Comparison of ENCODE assay signal across 20 cellular contexts in genomic region chr7:47689558-47689957, GRCh38.
A peak's percentile ranks its signal among the peaks of the same experiment; 100 is the strongest.
DNase-seq lines count a peak whose midpoint lies in the region; ATAC-seq, FAIRE-seq and TF ChIP-seq lines count a peak whose summit lies in the region.
"Had no signal": no experiment of that assay in that cellular context is flagged by ENCODE, and none has a peak within 500 bp of the region (broad histone marks: within the 10 kb centered on the region; RNA-seq: fewer than 3 reads in every experiment).

No MANE protein-coding gene starts in this region.

- TF ChIP-seq EP300 in K562 (IDR thresholded peaks at IDR 0.05; ENCODE audit: low read length): no peak

- FAIRE-seq in K562 (lab: Jason Lieb, UNC): no peak
- FAIRE-seq: GM18507 had no signal

- no peak overlapping the region for H3K9ac ChIP-seq in BLaER1 treated with 17β-estradiol and CSF1 and Interleukin-3, amounts not matched to agents 10 nM and 100 nM
- H3K9ac ChIP-seq in K562 (ENCODE audit: insufficient read depth in 1 of 2, low read depth in 2 of 2, low read length in 2 of 2) (no peak overlapping the region), endodermal cell (ENCODE audit: extremely low read depth, low read length, poor library complexity, severe bottlenecking) (no peak overlapping the region)

- H3K4me3 ChIP-seq in BLaER1 treated with 17β-estradiol and CSF1 and Interleukin-3, amounts not matched to agents 10 nM and 100 nM: no peak overlapping the region
- H3K4me3 ChIP-seq in K562 (no peak overlapping the region), right lobe of liver (no peak overlapping the region), testis (no peak overlapping the region), endodermal cell (ENCODE audit: low read length) (no peak overlapping the region)

- no peak overlapping the region for H3K27ac ChIP-seq in BLaER1 treated with 17β-estradiol and CSF1 and Interleukin-3, amounts not matched to agents 10 nM and 100 nM
- no peak overlapping the region for H3K27ac ChIP-seq in K562 (ENCODE audit: extremely low read depth, low read depth, low read length)
- H3K27ac ChIP-seq in right lobe of liver: no peak overlapping the region
- no peak overlapping the region for H3K27ac ChIP-seq in testis
- H3K27ac ChIP-seq in endodermal cell (ENCODE audit: low read depth, low read length): no peak overlapping the region
- H3K27ac ChIP-seq: C4-2B had no signal

- DNase-seq in K562 (ENCODE audit: extremely low read depth in 1 of 4, low spot score in 3 of 4): no peak
- peak in 1 of 3 donors; percentile 35 for DNase-seq in right lobe of liver
- peak; percentile 42 for DNase-seq in testis
- DNase-seq in activated CD4-positive, alpha-beta memory T cell treated with anti-CD3 and anti-CD28 coated beads, Interleukin-2, amount 10 ng/mL, durations not matched to agents 7 days and 5 days: no peak
- no peak for DNase-seq in endodermal cell
- DNase-seq in NCI-H2107 (lab: John Stamatoyannopoulos, UW): no peak
- DNase-seq: 8988T, GDM1, GOT3, Kasumi-1, NCI-H1694, NCI-H2081, NCI-H446, NCI-H526, OCI-M1, Right ventricle myocardium superior had no signal

- no peaks in the 10 kb centered on the region for H3K9me3 ChIP-seq in BLaER1 treated with 17β-estradiol and CSF1 and Interleukin-3, amounts not matched to agents 10 nM and 100 nM (replicated peaks in 1 of 11)
- no peaks in the 10 kb centered on the region for H3K9me3 ChIP-seq in K562 (replicated peaks; ENCODE audit: control insufficient read depth, insufficient read depth, low read depth, low read length)
- no peaks in the 10 kb centered on the region for H3K9me3 ChIP-seq in right lobe of liver
- no peaks in the 10 kb centered on the region for H3K9me3 ChIP-seq in testis
- H3K9me3 ChIP-seq in endodermal cell (ENCODE audit: control insufficient read depth, low read length): no peaks in the 10 kb centered on the region

- intact Hi-C loops in K562 (cut with micrococcal nuclease) (no loop called here), right lobe of liver (cut with DNase I) (no loop called here), testis (cut with DNase I; ENCODE audit: low total_unique reads) (no loop called here)

- H3K27me3 ChIP-seq in BLaER1 treated with 17β-estradiol and CSF1 and Interleukin-3, amounts not matched to agents 10 nM and 100 nM: no peaks in the 10 kb centered on the region
- peaks cover 0 to 4% of the 10 kb centered on the region in 2 experiments; a peak in 1 of 5 replicates for H3K27me3 ChIP-seq in K562 (ENCODE audit: control insufficient read depth in 2 of 2, insufficient read depth in 2 of 2, low read length in 2 of 2)
- H3K27me3 ChIP-seq in right lobe of liver: no peaks in the 10 kb centered on the region
- no peaks in the 10 kb centered on the region for H3K27me3 ChIP-seq in testis
- no peaks in the 10 kb centered on the region for H3K27me3 ChIP-seq in endodermal cell (ENCODE audit: control insufficient read depth, insufficient read depth, low read length, poor library complexity, severe bottlenecking)

- no peaks in the 10 kb centered on the region for H3K36me3 ChIP-seq in BLaER1 treated with 17β-estradiol and CSF1 and Interleukin-3, amounts not matched to agents 10 nM and 100 nM
- H3K36me3 ChIP-seq in K562 (ENCODE audit: control insufficient read depth, insufficient read depth, low read length) (no peaks in the 10 kb centered on the region), right lobe of liver (no peaks in the 10 kb centered on the region), testis (ENCODE audit: low read depth, missing control alignments) (no peaks in the 10 kb centered on the region), endodermal cell (ENCODE audit: control insufficient read depth, insufficient read depth, low read length) (no peaks in the 10 kb centered on the region)

- H3K4me2 ChIP-seq in BLaER1 treated with 17β-estradiol and CSF1 and Interleukin-3, amounts not matched to agents 10 nM and 100 nM: peak overlapping the region in 8 of 11 experiments; percentile 9 to 64 (median 48); a peak in 14 of 22 replicates
- no peak overlapping the region for H3K4me2 ChIP-seq in K562 (ENCODE audit: insufficient read depth, low read length)

- H3K36me3 Mint-ChIP-seq in activated CD4-positive, alpha-beta memory T cell treated with anti-CD3 and anti-CD28 coated beads, Interleukin-2, amount 10 ng/mL, durations not matched to agents 7 days and 5 days (ENCODE audit: low read depth): no peaks in the 10 kb centered on the region
- H3K36me3 Mint-ChIP-seq in endodermal cell (ENCODE audit: low read depth): no peaks in the 10 kb centered on the region

- no TSS peak for BruUV-seq in K562 (replicated peaks; lab: Mats Ljungman, UMichigan)

- no peak for TF ChIP-seq POLR2A in K562 (conservative IDR thresholded peaks at IDR 0.05)
- TF ChIP-seq POLR2A in right lobe of liver (IDR thresholded peaks at IDR 0.05): no peak
- no peak for TF ChIP-seq POLR2A in testis (IDR thresholded peaks at IDR 0.05)

- no peak overlapping the region for H3K4me3 Mint-ChIP-seq in activated CD4-positive, alpha-beta memory T cell treated with anti-CD3 and anti-CD28 coated beads, Interleukin-2, amount 10 ng/mL, durations not matched to agents 7 days and 5 days
- H3K4me3 Mint-ChIP-seq in endodermal cell: no peak overlapping the region

- no peak for TF ChIP-seq RAD21 in K562 (CRISPR knock-in tag; conservative IDR thresholded peaks at IDR 0.05 in 1 of 2, IDR thresholded peaks at IDR 0.05 in 1 of 2)

- WGBS in K562 (ENCODE audit: insufficient coverage, low coverage, missing lambda C conversion rate): 8% methylated on average over 4 of the region's 4 CpGs
- 25% methylated on average over 4 of the region's 4 CpGs for WGBS in right lobe of liver (ENCODE audit: insufficient coverage, low coverage, low lambda C conversion rate, missing lambda C conversion rate)
- WGBS in testis, 2 donors: 35 to 49% methylated on average over 4 of the region's 4 CpGs
- 82 to 88% methylated on average over 4 of the region's 4 CpGs for WGBS in endodermal cell (ENCODE audit: insufficient coverage in 1 of 2, insufficient read length in 1 of 2), 2 experiments

- in situ Hi-C loops in K562 (cut with MboI): no loop called here

- H2AFZ ChIP-seq in K562 (ENCODE audit: low read depth, low read length): peak overlapping the region; percentile 56; the same call in 1 of the 2 replicates

- CTCF ChIA-PET in K562 (lab: Yijun Ruan, JAX; ENCODE audit: low intra/inter-chr PET ratio): no interaction called here
- CTCF ChIA-PET in activated CD4-positive, alpha-beta memory T cell treated with anti-CD3 and anti-CD28 coated beads, Interleukin-2, amount 10 ng/mL, durations not matched to agents 7 days and 5 days (lab: Charles Lee): no interaction called here

- no peaks in the 10 kb centered on the region for H3K27me3 Mint-ChIP-seq in activated CD4-positive, alpha-beta memory T cell treated with anti-CD3 and anti-CD28 coated beads, Interleukin-2, amount 10 ng/mL, durations not matched to agents 7 days and 5 days
- peaks cover 2% of the 10 kb centered on the region for H3K27me3 Mint-ChIP-seq in endodermal cell (ENCODE audit: insufficient read depth)

- H4K20me1 ChIP-seq in BLaER1 treated with 17β-estradiol and CSF1 and Interleukin-3, amounts not matched to agents 10 nM and 100 nM: no peaks in the 10 kb centered on the region
- H4K20me1 ChIP-seq in K562 (replicated peaks; ENCODE audit: control insufficient read depth, insufficient read depth, low read length): no peaks in the 10 kb centered on the region

- H3K9me1 ChIP-seq in K562 (ENCODE audit: control insufficient read depth, insufficient read depth, low read length): no peaks in the 10 kb centered on the region

- ATAC-seq in K562: no peak
- ATAC-seq in right lobe of liver: peak; percentile 65 to 88 (median 72)
- ATAC-seq: HCT116 had no signal

- no peaks in the 10 kb centered on the region for H3K79me2 ChIP-seq in K562 (ENCODE audit: control insufficient read depth, insufficient read depth, low read length)

- H3K4me1 Mint-ChIP-seq in activated CD4-positive, alpha-beta memory T cell treated with anti-CD3 and anti-CD28 coated beads, Interleukin-2, amount 10 ng/mL, durations not matched to agents 7 days and 5 days: no peaks in the 10 kb centered on the region
- H3K4me1 Mint-ChIP-seq in endodermal cell: no peaks in the 10 kb centered on the region

- peaks cover 0 to 15% (median 8%) of the 10 kb centered on the region in 10 experiments; a peak in 15 of 20 replicates for H3K4me1 ChIP-seq in BLaER1 treated with 17β-estradiol and CSF1 and Interleukin-3, amounts not matched to agents 10 nM and 100 nM
- H3K4me1 ChIP-seq in K562 (replicated peaks in 1 of 2; ENCODE audit: control insufficient read depth in 2 of 2, insufficient read depth in 2 of 2, low read length in 2 of 2) (peaks cover 0 to 13% of the 10 kb centered on the region in 2 experiments; a peak in 3 of 5 replicates), right lobe of liver (peaks cover 0 to 18% (median 0%) of the 10 kb centered on the region in 4 donors), testis (peaks cover 7% of the 10 kb centered on the region), endodermal cell (ENCODE audit: control insufficient read depth, insufficient read depth, low read length) (no peaks in the 10 kb centered on the region)

- no peak overlapping the region for H3K27ac Mint-ChIP-seq in activated CD4-positive, alpha-beta memory T cell treated with anti-CD3 and anti-CD28 coated beads, Interleukin-2, amount 10 ng/mL, durations not matched to agents 7 days and 5 days
- no peak overlapping the region for H3K27ac Mint-ChIP-seq in endodermal cell

- no peaks in the 10 kb centered on the region for H3K9me3 Mint-ChIP-seq in activated CD4-positive, alpha-beta memory T cell treated with anti-CD3 and anti-CD28 coated beads, Interleukin-2, amount 10 ng/mL, durations not matched to agents 7 days and 5 days
- no peaks in the 10 kb centered on the region for H3K9me3 Mint-ChIP-seq in endodermal cell

- no peak for TF ChIP-seq CTCF in K562 (IDR thresholded peaks at IDR 0.05 in 2 of 3, conservative IDR thresholded peaks at IDR 0.05 in 1 of 3; ENCODE audit: insufficient read depth in 2 of 3, low read depth in 1 of 3, low read length in 3 of 3)
- no peak for TF ChIP-seq CTCF in right lobe of liver (IDR thresholded peaks at IDR 0.05)
- no peak for TF ChIP-seq CTCF in testis (IDR thresholded peaks at IDR 0.05)
- TF ChIP-seq CTCF in endodermal cell (conservative IDR thresholded peaks at IDR 0.05): no peak

- POLR2A ChIA-PET in K562 (lab: Yijun Ruan, JAX): interaction anchor here (0.5 to 0.6 kb wide), 2 partner anchors 36 to 266 kb away, joined by 3 to 4 read pairs; no protein-coding TSS in a partner anchor
- POLR2A ChIA-PET in activated CD4-positive, alpha-beta memory T cell treated with anti-CD3 and anti-CD28 coated beads, Interleukin-2, amount 10 ng/mL, durations not matched to agents 7 days and 5 days (lab: Charles Lee): no interaction called here

TF ChIP-seq in K562, 482 proteins besides CTCF, POLR2A, EP300 and RAD21 (continues in another document):
- TF ChIP-seq KDM4B (IDR thresholded peaks at IDR 0.05; ENCODE audit: borderline replicate concordance in 2 of 2, low read depth in 1 of 2): no peak
